18 cellular contexts compared by ENCODE assay signal in the genomic region with DNA sequence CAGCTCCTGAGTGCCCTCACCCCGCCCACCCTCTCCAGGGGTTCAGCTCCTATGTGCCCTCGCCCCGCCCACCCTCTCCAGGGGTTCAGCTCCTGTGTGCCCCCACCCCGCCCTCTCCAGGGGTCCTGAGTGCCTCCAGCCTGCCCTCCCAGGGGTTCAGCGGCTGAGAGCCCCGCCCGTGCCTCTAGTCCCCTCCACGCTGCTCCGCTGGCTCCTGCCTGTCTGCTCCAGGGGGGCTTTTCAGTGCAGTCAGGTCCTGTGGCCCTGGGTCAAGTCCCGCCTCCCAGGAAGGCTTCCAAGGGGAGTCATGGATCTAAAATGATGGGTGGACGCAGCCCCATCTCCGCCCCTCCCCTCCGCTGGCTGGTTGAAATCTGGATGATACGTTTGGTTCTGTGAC. TPM values are rescaled to one million over a fixed set of nuclear protein-coding genes. Genes with fewer than 3 reads are reported as not detected.
A peak's percentile ranks its signal among the peaks of the same experiment; 100 is the strongest.
DNase-seq lines count a peak whose midpoint lies in the region; ATAC-seq, FAIRE-seq and TF ChIP-seq lines count a peak whose summit lies in the region.
"Had no signal": no experiment of that assay in that cellular context is flagged by ENCODE, and none has a peak within 500 bp of the region (broad histone marks: within the 10 kb centered on the region; RNA-seq: fewer than 3 reads in every experiment).

No MANE protein-coding gene starts in this region.

- intact Hi-C loops in thyroid gland (cut with DNase I), result no loop called here

- H4K20me1 ChIP-seq in astrocyte (ENCODE audit: insufficient read depth, low read length), result peaks cover 20% of the 10 kb centered on the region
- H4K20me1 ChIP-seq in neural progenitor cell (ENCODE audit: low read depth), result peaks cover 19% of the 10 kb centered on the region

- TF ChIP-seq EP300 in Ishikawa (IDR thresholded peaks at IDR 0.05; ENCODE audit: borderline replicate concordance), result peak; percentile 47

- no peak overlapping the region for H2AFZ ChIP-seq in astrocyte (ENCODE audit: low read depth, low read length)
- H2AFZ ChIP-seq in neural progenitor cell (replicated peaks), result no peak overlapping the region

- H3K36me3 Mint-ChIP-seq in astrocyte (ENCODE audit: low read depth, unreplicated experiment) (peaks cover 2% of the 10 kb centered on the region), neural progenitor cell (peaks cover 11% of the 10 kb centered on the region)

- FAIRE-seq in astrocyte (lab: Jason Lieb, UNC), result no peak
- FAIRE-seq: GM12878, H54 had no signal

- TF ChIP-seq POLR2A in thyroid gland (IDR thresholded peaks at IDR 0.05), result no peak

- H3K79me2 ChIP-seq in astrocyte (ENCODE audit: insufficient read depth, low read length) (no peaks in the 10 kb centered on the region), neural progenitor cell (ENCODE audit: low read depth) (no peaks in the 10 kb centered on the region)

- no peaks in the 10 kb centered on the region for H3F3A ChIP-seq in neural progenitor cell (ENCODE audit: low read depth)

- peak overlapping the region; percentile 81 for H3K27ac Mint-ChIP-seq in astrocyte (ENCODE audit: unreplicated experiment)
- peak overlapping the region; percentile 80 for H3K27ac Mint-ChIP-seq in neural progenitor cell

- H3K9me3 Mint-ChIP-seq in astrocyte (ENCODE audit: unreplicated experiment), result no peaks in the 10 kb centered on the region
- H3K9me3 Mint-ChIP-seq in neural progenitor cell, result no peaks in the 10 kb centered on the region
- H3K9me3 Mint-ChIP-seq: CD4-positive, alpha-beta memory T cell had no signal

- H3K27ac ChIP-seq in astrocyte (ENCODE audit: low read depth, low read length), result no peak overlapping the region
- no peak overlapping the region for H3K27ac ChIP-seq in neural progenitor cell
- H3K27ac ChIP-seq in thyroid gland, result no peak overlapping the region
- H3K27ac ChIP-seq: BLaER1 treated with 17β-estradiol and CSF1 and Interleukin-3, amounts not matched to agents 10 nM and 100 nM; Peyer's patch; SJSA1 had no signal

- 63 to 92% methylated on average over 5 to 10 of the region's 14 CpGs for WGBS in thyroid gland, 2 donors

- no peak for ATAC-seq in SK-N-SH treated with all-trans-retinoic acid at 6 μM for 48 hours
- ATAC-seq: GM12878 had no signal

- H3K4me3 ChIP-seq in astrocyte (ENCODE audit: insufficient read depth, low read depth, low read length), result no peak overlapping the region
- no peak overlapping the region for H3K4me3 ChIP-seq in neural progenitor cell
- H3K4me3 ChIP-seq in thyroid gland (replicated peaks in 1 of 3), result no peak overlapping the region
- H3K4me3 ChIP-seq: BLaER1 treated with 17β-estradiol and CSF1 and Interleukin-3, amounts not matched to agents 10 nM and 100 nM; GM12878; K562; MG63; Peyer's patch; SJSA1 had no signal

- no peaks in the 10 kb centered on the region for H3K27me3 Mint-ChIP-seq in astrocyte (ENCODE audit: low read depth, unreplicated experiment)
- peaks cover 5% of the 10 kb centered on the region for H3K27me3 Mint-ChIP-seq in neural progenitor cell (ENCODE audit: insufficient read depth, low read depth)
- H3K27me3 Mint-ChIP-seq: CD4-positive, alpha-beta memory T cell had no signal

- no peaks in the 10 kb centered on the region for H3K36me3 ChIP-seq in astrocyte (ENCODE audit: insufficient read depth, low read length)
- H3K36me3 ChIP-seq in neural progenitor cell, result no peaks in the 10 kb centered on the region
- peaks cover 0 to 4% of the 10 kb centered on the region in 2 donors for H3K36me3 ChIP-seq in thyroid gland

- H3K27me3 ChIP-seq in astrocyte (ENCODE audit: insufficient read depth, low read length), result no peaks in the 10 kb centered on the region
- H3K27me3 ChIP-seq in neural progenitor cell, result no peaks in the 10 kb centered on the region
- no peaks in the 10 kb centered on the region for H3K27me3 ChIP-seq in thyroid gland
- H3K27me3 ChIP-seq: MG63, Peyer's patch, SJSA1 had no signal

- no peak overlapping the region for H3K4me3 Mint-ChIP-seq in astrocyte (ENCODE audit: unreplicated experiment)
- H3K4me3 Mint-ChIP-seq in neural progenitor cell, result no peak overlapping the region
- H3K4me3 Mint-ChIP-seq: CD4-positive, alpha-beta memory T cell had no signal

- H3K4me1 Mint-ChIP-seq in astrocyte (ENCODE audit: low read depth, unreplicated experiment) (peaks cover 31% of the 10 kb centered on the region), neural progenitor cell (peaks cover 22% of the 10 kb centered on the region)

- TF ChIP-seq CTCF in astrocyte (IDR thresholded peaks at IDR 0.05; ENCODE audit: insufficient read depth, low read depth, low read length) (no peak), neural progenitor cell (IDR thresholded peaks at IDR 0.05) (no peak), thyroid gland (IDR thresholded peaks at IDR 0.05) (no peak)

- H3K9ac ChIP-seq in astrocyte (ENCODE audit: low read length), result no peak overlapping the region
- no peak overlapping the region for H3K9ac ChIP-seq in neural progenitor cell

- H3K4me1 ChIP-seq in astrocyte (ENCODE audit: insufficient read depth, low read length), result peaks cover 23% of the 10 kb centered on the region
- H3K4me1 ChIP-seq in neural progenitor cell, result no peaks in the 10 kb centered on the region
- no peaks in the 10 kb centered on the region for H3K4me1 ChIP-seq in thyroid gland
- H3K4me1 ChIP-seq: Peyer's patch had no signal

- TF ChIP-seq RAD21 in Ishikawa (IDR thresholded peaks at IDR 0.05; ENCODE audit: low read depth), result no peak

- no peak overlapping the region for H3K4me2 ChIP-seq in astrocyte (ENCODE audit: low read length)
- H3K4me2 ChIP-seq in neural progenitor cell, result no peak overlapping the region

- DNase-seq in astrocyte (ENCODE audit: low read depth) (no peak), neural progenitor cell (ENCODE audit: low spot score) (no peak), thyroid gland (peak; percentile 15 to 27), hepatic stellate cell (ENCODE audit: low spot score) (no peak)
- DNase-seq in activated CD4-positive, alpha-beta T cell treated with anti-CD3 and anti-CD28 coated beads for 48 hours, result no peak
- DNase-seq: CD4-positive, alpha-beta memory T cell; DND-41; MG63; NCI-H187; NK-92 treated with Interleukin-12 subunit alpha and Interleukin-12 subunit beta, amount 100 ng/mL, for 24 hours; Peyer's patch had no signal

- H3K9me3 ChIP-seq in astrocyte (ENCODE audit: insufficient read depth, low read depth, low read length), result no peaks in the 10 kb centered on the region
- H3K9me3 ChIP-seq in neural progenitor cell (ENCODE audit: low read depth), result no peaks in the 10 kb centered on the region
- H3K9me3 ChIP-seq in thyroid gland, result no peaks in the 10 kb centered on the region
- H3K9me3 ChIP-seq: BLaER1 treated with 17β-estradiol and CSF1 and Interleukin-3, amounts not matched to agents 10 nM and 100 nM; MG63; Peyer's patch; SJSA1 had no signal

TF ChIP-seq in Ishikawa, 13 proteins besides CTCF, POLR2A, EP300 and RAD21:
- no peak; the same call in 1 of the 2 replicates for TF ChIP-seq NFIC (IDR thresholded peaks at IDR 0.05)
- 0 out of 2 replicates have a peak, but pooled peaks have one; percentile 16 for TF ChIP-seq TEAD4 (IDR thresholded peaks at IDR 0.05)
- no peak for TF ChIP-seq YY1 (IDR thresholded peaks at IDR 0.05; ENCODE audit: low read depth)

TF ChIP-seq in SK-N-SH treated with all-trans-retinoic acid at 6 μM for 48 hours, 23 proteins besides CTCF, POLR2A, EP300 and RAD21 (continues in another document):
- TF ChIP-seq PPARA (CRISPR knock-in tag; IDR thresholded peaks at IDR 0.05; ENCODE audit: borderline replicate concordance), result no peak
- TF ChIP-seq CSDC2 (CRISPR knock-in tag; IDR thresholded peaks at IDR 0.05), result no peak
- TF ChIP-seq ARNTL (CRISPR knock-in tag; IDR thresholded peaks at IDR 0.05; ENCODE audit: borderline replicate concordance, low read depth), result no peak
- TF ChIP-seq, protein P1, sequence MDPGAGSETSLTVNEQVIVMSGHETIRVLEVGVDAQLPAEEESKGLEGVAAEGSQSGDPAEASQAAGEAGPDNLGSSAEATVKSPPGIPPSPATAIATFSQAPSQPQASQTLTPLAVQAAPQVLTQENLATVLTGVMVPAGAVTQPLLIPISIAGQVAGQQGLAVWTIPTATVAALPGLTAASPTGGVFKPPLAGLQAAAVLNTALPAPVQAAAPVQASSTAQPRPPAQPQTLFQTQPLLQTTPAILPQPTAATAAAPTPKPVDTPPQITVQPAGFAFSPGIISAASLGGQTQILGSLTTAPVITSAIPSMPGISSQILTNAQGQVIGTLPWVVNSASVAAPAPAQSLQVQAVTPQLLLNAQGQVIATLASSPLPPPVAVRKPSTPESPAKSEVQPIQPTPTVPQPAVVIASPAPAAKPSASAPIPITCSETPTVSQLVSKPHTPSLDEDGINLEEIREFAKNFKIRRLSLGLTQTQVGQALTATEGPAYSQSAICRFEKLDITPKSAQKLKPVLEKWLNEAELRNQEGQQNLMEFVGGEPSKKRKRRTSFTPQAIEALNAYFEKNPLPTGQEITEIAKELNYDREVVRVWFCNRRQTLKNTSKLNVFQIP (CRISPR knock-in tag; IDR thresholded peaks at IDR 0.05; ENCODE audit: borderline replicate concordance, low read depth), result no peak
- TF ChIP-seq TCF4 (CRISPR knock-in tag; IDR thresholded peaks at IDR 0.05; ENCODE audit: borderline replicate concordance), result no peak
- TF ChIP-seq ESRRG (CRISPR knock-in tag; IDR thresholded peaks at IDR 0.05), result no peak
- TF ChIP-seq ZNF565 (CRISPR knock-in tag; conservative IDR thresholded peaks at IDR 0.05; ENCODE audit: low read depth), result no peak
- TF ChIP-seq, protein P2, sequence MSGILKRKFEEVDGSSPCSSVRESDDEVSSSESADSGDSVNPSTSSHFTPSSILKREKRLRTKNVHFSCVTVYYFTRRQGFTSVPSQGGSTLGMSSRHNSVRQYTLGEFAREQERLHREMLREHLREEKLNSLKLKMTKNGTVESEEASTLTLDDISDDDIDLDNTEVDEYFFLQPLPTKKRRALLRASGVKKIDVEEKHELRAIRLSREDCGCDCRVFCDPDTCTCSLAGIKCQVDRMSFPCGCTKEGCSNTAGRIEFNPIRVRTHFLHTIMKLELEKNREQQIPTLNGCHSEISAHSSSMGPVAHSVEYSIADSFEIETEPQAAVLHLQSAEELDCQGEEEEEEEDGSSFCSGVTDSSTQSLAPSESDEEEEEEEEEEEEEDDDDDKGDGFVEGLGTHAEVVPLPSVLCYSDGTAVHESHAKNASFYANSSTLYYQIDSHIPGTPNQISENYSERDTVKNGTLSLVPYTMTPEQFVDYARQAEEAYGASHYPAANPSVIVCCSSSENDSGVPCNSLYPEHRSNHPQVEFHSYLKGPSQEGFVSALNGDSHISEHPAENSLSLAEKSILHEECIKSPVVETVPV (CRISPR knock-in tag; IDR thresholded peaks at IDR 0.05), result no peak
- no peak for TF ChIP-seq ISL1 (CRISPR knock-in tag; IDR thresholded peaks at IDR 0.05)
- TF ChIP-seq ZC3H10 (CRISPR knock-in tag; IDR thresholded peaks at IDR 0.05), result no peak
- TF ChIP-seq ZFP3 (CRISPR knock-in tag; IDR thresholded peaks at IDR 0.05), result no peak
- TF ChIP-seq RARB (CRISPR knock-in tag; IDR thresholded peaks at IDR 0.05), result no peak

RNA-seq across cellular contexts. Expression of a gene that starts 33.8 kb away (rescaled TPM):
- 26.0 and 38.8 TPM in 2 replicates for total RNA-seq in astrocyte
- total RNA-seq in neural progenitor cell (ENCODE audit: low replicate concordance), result 4.7 and 17.1 TPM in 2 replicates
- total RNA-seq in thyroid gland, result 10 to 100 TPM in 3 of 4 donors, 1 to 10 TPM in 1; 4.8 to 19.1 (median 11.2) TPM

RNA-seq across cellular contexts. Expression of a gene that starts 52.9 kb away (rescaled TPM):
- 0.61 TPM in 1 of 2 replicates, not detected in the other for total RNA-seq in astrocyte
- 0.09 TPM in 1 of 2 replicates, not detected in the other for total RNA-seq in neural progenitor cell (ENCODE audit: low replicate concordance)
- total RNA-seq in thyroid gland, result 10 to 100 TPM; 18.4 to 79.4 (median 27.5) TPM

Comparison
In these comparisons a context has a peak if more than half of its experiments do, and no peak if none do; other contexts are left out.
1. DNase-seq: peak in thyroid gland (2 of 2); none in astrocyte (single experiment), neural progenitor cell (single experiment), hepatic stellate cell (single experiment) and activated CD4-positive, alpha-beta T cell treated with anti-CD3 and anti-CD28 coated beads for 48 hours (single experiment).
2. RNA of a gene that starts 52.9 kb away (total RNA-seq): 18.4 to 79.4 TPM in thyroid gland; 0.61 TPM in astrocyte and 0.09 TPM in neural progenitor cell; every median in the first group is over 10 times any median in the second.